Comparison of ENCODE assay signal across 1 cellular context in the genomic region with DNA sequence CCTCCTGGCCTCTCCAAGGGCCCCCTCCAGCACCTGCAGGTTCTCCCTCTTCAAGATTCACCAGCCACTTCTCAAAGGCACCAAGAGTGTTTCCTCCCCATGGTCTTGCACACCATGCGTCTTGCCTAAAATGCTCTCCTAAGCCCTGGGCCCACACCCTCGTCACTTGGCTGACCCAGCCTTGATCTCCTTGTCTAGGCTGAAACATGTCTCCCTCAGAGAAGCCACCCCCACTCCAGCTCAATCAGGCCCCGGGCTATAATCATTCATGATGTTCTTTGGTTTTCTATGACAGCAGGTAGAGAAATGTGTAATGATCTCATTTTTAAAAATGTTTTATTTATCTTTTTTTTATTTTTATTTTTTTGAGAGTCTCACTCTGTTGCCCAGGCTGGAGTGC.
TF ChIP-seq lines count a peak whose summit lies in the region.

No MANE protein-coding gene starts in this region.

TF ChIP-seq in IMR-90, 13 proteins besides CTCF, POLR2A, EP300 and RAD21:
- no peak for TF ChIP-seq MXI1 (IDR thresholded peaks at IDR 0.05; ENCODE audit: borderline replicate concordance, low read depth, low read length)
- no peak for TF ChIP-seq RCOR1 (IDR thresholded peaks at IDR 0.05; ENCODE audit: insufficient replicate concordance, low read length)
- no peak for TF ChIP-seq ELK1 (IDR thresholded peaks at IDR 0.05; ENCODE audit: borderline replicate concordance, low read depth, low read length)
- no peak for TF ChIP-seq CEBPB (IDR thresholded peaks at IDR 0.05; ENCODE audit: low read depth, low read length)
- TF ChIP-seq RFX5 (IDR thresholded peaks at IDR 0.05; ENCODE audit: low read depth, low read length) = no peak
- TF ChIP-seq FOS (IDR thresholded peaks at IDR 0.05; ENCODE audit: low read depth, low read length) = no peak
- no peak for TF ChIP-seq NFE2L2 (IDR thresholded peaks at IDR 0.05; ENCODE audit: low read depth, low read length)
- TF ChIP-seq SMC3 (IDR thresholded peaks at IDR 0.05; ENCODE audit: low read depth, low read length) = no peak
- TF ChIP-seq USF2 (IDR thresholded peaks at IDR 0.05; ENCODE audit: low read depth, low read length) = no peak
- no peak for TF ChIP-seq BHLHE40 (IDR thresholded peaks at IDR 0.05; ENCODE audit: low read depth, low read length)
- TF ChIP-seq MAZ (IDR thresholded peaks at IDR 0.05; ENCODE audit: borderline replicate concordance, low read depth, low read length) = no peak
- no peak for TF ChIP-seq CHD1 (IDR thresholded peaks at IDR 0.05; ENCODE audit: low read depth, low read length)
- no peak for TF ChIP-seq MAFK (IDR thresholded peaks at IDR 0.05; ENCODE audit: low read depth, low read length)
